In genomic region chr1:116078699-116079223, GRCh38 we compare ENCODE assay signal across 1 cellular context.
A peak's percentile ranks its signal among the peaks of the same experiment; 100 is the strongest.
TF ChIP-seq lines count a peak whose summit lies in the region.

No MANE protein-coding gene starts in this region.

TF ChIP-seq in K562, 482 proteins besides CTCF, POLR2A, EP300 and RAD21 (continued from another document):
- TF ChIP-seq CREB3L1 (IDR thresholded peaks at IDR 0.05; ENCODE audit: borderline replicate concordance, low read depth) = no peak
- TF ChIP-seq HBP1 (CRISPR knock-in tag; IDR thresholded peaks at IDR 0.05) = peak; percentile 86; the same call in 1 of the 2 replicates
